Comparison of ENCODE assay signal across 8 cellular contexts in genomic region chr19:43532571-43532961, GRCh38. TPM values are rescaled to one million over a fixed set of nuclear protein-coding genes. Genes with fewer than 3 reads are reported as not detected.
DNase-seq lines count a peak whose midpoint lies in the region; ATAC-seq and TF ChIP-seq lines count a peak whose summit lies in the region.

No MANE protein-coding gene starts in this region.

- DNase-seq in NCI-H510A (lab: John Stamatoyannopoulos, UW) (peak; percentile 50), NCI-H510A treated with DMSO at 0.1 percent for 48 hours (lab: John Stamatoyannopoulos, UW) (no peak), SK-N-SH (peak; percentile 59), NCI-H1417 treated with DMSO at 0.1 percent for 48 hours (lab: John Stamatoyannopoulos, UW) (no peak)
- DNase-seq in activated CD8-positive, alpha-beta memory T cell treated with anti-CD3 and anti-CD28 coated beads for 24 hours, result no peak

- no peak for TF ChIP-seq EP300 in SK-N-SH (IDR thresholded peaks at IDR 0.05; ENCODE audit: borderline replicate concordance in 1 of 2, low read depth in 1 of 2, low read length in 1 of 2)

- peak overlapping the region; percentile 44; the same call in 1 of the 2 replicates for H3K9ac ChIP-seq in SK-N-SH

- no peaks in the 10 kb centered on the region for H3K79me2 ChIP-seq in SK-N-SH (ENCODE audit: insufficient read depth)

- peak overlapping the region; percentile 78 to 95 for H3K27ac ChIP-seq in SK-N-SH (ENCODE audit: low read depth in 2 of 2, low read length in 1 of 2)

- H3K9me3 ChIP-seq in SK-N-SH, result no peaks in the 10 kb centered on the region
- no peaks in the 10 kb centered on the region for H3K9me3 ChIP-seq in neuron (ENCODE audit: low read length)

- CTCF ChIA-PET in SK-N-SH (lab: Yijun Ruan, JAX), result interaction anchor here (0.7 to 24.7 kb wide), 7 partner anchors 13 to 136 kb away, joined by 3 to 632 read pairs (median 6); no protein-coding TSS in a partner anchor

- no peak for TF ChIP-seq CTCF in SK-N-SH (IDR thresholded peaks at IDR 0.05)

- peak overlapping the region; percentile 78 for H3K4me2 ChIP-seq in SK-N-SH

- H3K36me3 ChIP-seq in SK-N-SH (replicated peaks in 1 of 2; ENCODE audit: control insufficient read depth in 1 of 2, insufficient read depth in 2 of 2, low read length in 1 of 2) (no peaks in the 10 kb centered on the region), neuron (ENCODE audit: insufficient read depth, low read length) (peaks cover 10% of the 10 kb centered on the region)

- H3K4me3 ChIP-seq in SK-N-SH (ENCODE audit: low read depth in 2 of 2, low read length in 1 of 2), result peak overlapping the region; percentile 59 to 63
- peak overlapping the region; percentile 41 for H3K4me3 ChIP-seq in neuron (ENCODE audit: low read length)

- peak overlapping the region; percentile 74 for H2AFZ ChIP-seq in SK-N-SH (ENCODE audit: low read depth)
- peak overlapping the region; percentile 46 for H2AFZ ChIP-seq in neuron (ENCODE audit: low read depth, low read length)

- POLR2A ChIA-PET in SK-N-SH (lab: Yijun Ruan, JAX), result interaction anchor here (0.6 to 1.2 kb wide), 3 partner anchors 48 to 427 kb away, joined by 3 to 6 read pairs (median 4); no protein-coding TSS in a partner anchor

- no peaks in the 10 kb centered on the region for H3K9me2 ChIP-seq in SK-N-SH

- WGBS in SK-N-SH (ENCODE audit: low lambda C conversion rate), result 12% methylated on average over 16 of the region's 16 CpGs

- H3K4me1 ChIP-seq in SK-N-SH (ENCODE audit: control insufficient read depth in 1 of 2, insufficient read depth in 2 of 2, low read depth in 1 of 2, low read length in 1 of 2), result peaks cover 0 to 13% of the 10 kb centered on the region in 2 experiments; a peak in 1 of 4 replicates
- peaks cover 6% of the 10 kb centered on the region for H3K4me1 ChIP-seq in neuron (ENCODE audit: insufficient read depth, low read length)

- H3F3A ChIP-seq in SK-N-SH (replicated peaks; ENCODE audit: insufficient read depth), result peaks cover 23% of the 10 kb centered on the region

- ATAC-seq in HG03159 (IDR thresholded peaks at IDR 0.05; ENCODE audit: unreplicated experiment) (peak; percentile 7), esophagus mucosa (peak; percentile 10)

- H4K20me1 ChIP-seq in SK-N-SH (ENCODE audit: insufficient read depth), result no peaks in the 10 kb centered on the region

- TF ChIP-seq RAD21 in SK-N-SH (IDR thresholded peaks at IDR 0.05; ENCODE audit: low read length), result no peak

- H3K27me3 ChIP-seq in SK-N-SH (ENCODE audit: insufficient read depth), result no peaks in the 10 kb centered on the region
- H3K27me3 ChIP-seq in neuron (ENCODE audit: insufficient read depth, low read length), result no peaks in the 10 kb centered on the region

TF ChIP-seq in SK-N-SH, 30 proteins besides CTCF, POLR2A, EP300 and RAD21:
- no peak for TF ChIP-seq RXRA (IDR thresholded peaks at IDR 0.05; ENCODE audit: borderline replicate concordance, low read depth)
- TF ChIP-seq POLR2AphosphoS5 (IDR thresholded peaks at IDR 0.05; ENCODE audit: low read depth, low read length), result no peak
- no peak for TF ChIP-seq TAF1 (IDR thresholded peaks at IDR 0.05; ENCODE audit: borderline replicate concordance, low read depth, low read length)
- no peak for TF ChIP-seq ELF1 (IDR thresholded peaks at IDR 0.05)
- TF ChIP-seq TCF12 (IDR thresholded peaks at IDR 0.05), result no peak
- TF ChIP-seq MAX (IDR thresholded peaks at IDR 0.05; ENCODE audit: low read depth), result no peak
- TF ChIP-seq USF2 (IDR thresholded peaks at IDR 0.05; ENCODE audit: borderline replicate concordance, low read depth, low read length), result no peak
- no peak for TF ChIP-seq PBX3 (IDR thresholded peaks at IDR 0.05)
- no peak for TF ChIP-seq RFX5 (IDR thresholded peaks at IDR 0.05; ENCODE audit: low read length)
- no peak for TF ChIP-seq MEF2A (IDR thresholded peaks at IDR 0.05; ENCODE audit: borderline replicate concordance, low read depth)
- TF ChIP-seq USF1 (IDR thresholded peaks at IDR 0.05; ENCODE audit: borderline replicate concordance, low read depth), result no peak
- no peak for TF ChIP-seq FOXM1 (IDR thresholded peaks at IDR 0.05; ENCODE audit: low read depth)
- TF ChIP-seq ZBTB33 (IDR thresholded peaks at IDR 0.05; ENCODE audit: borderline replicate concordance, low read depth), result no peak

RNA-seq across cellular contexts. Expression of gene ZNF575, which starts 0.4 kb away (rescaled TPM):
- 0.31 and 1.0 TPM in 2 replicates for polyA plus RNA-seq in SK-N-SH (2012; rRNA removed)
- polyA plus RNA-seq in SK-N-SH (2012; cell fraction: cytosol; rRNA removed), result 0.46 and 0.85 TPM in 2 replicates
- polyA plus RNA-seq in SK-N-SH (2012; cell fraction: nucleus; rRNA removed), result 1.9 and 3.7 TPM in 2 replicates
- 0.72 TPM for total RNA-seq in esophagus mucosa

RNA-seq across cellular contexts. Expression of gene ETHE1, which starts 5.6 kb away (rescaled TPM):
- 74.9 and 86.2 TPM in 2 replicates for polyA plus RNA-seq in SK-N-SH (2012; rRNA removed)
- 44.9 and 58.7 TPM in 2 replicates for polyA plus RNA-seq in SK-N-SH (2012; cell fraction: cytosol; rRNA removed)
- polyA plus RNA-seq in SK-N-SH (2012; cell fraction: nucleus; rRNA removed), result 41.3 and 44.5 TPM in 2 replicates
- total RNA-seq in esophagus mucosa, result 81.9 TPM

RNA-seq across cellular contexts. Expression of gene PHLDB3, which starts 28.0 kb away (rescaled TPM):
- 10.9 and 15.6 TPM in 2 replicates for polyA plus RNA-seq in SK-N-SH (2012; rRNA removed)
- polyA plus RNA-seq in SK-N-SH (2012; cell fraction: cytosol; rRNA removed), result 8.9 and 10.8 TPM in 2 replicates
- 28.8 and 35.0 TPM in 2 replicates for polyA plus RNA-seq in SK-N-SH (2012; cell fraction: nucleus; rRNA removed)
- total RNA-seq in esophagus mucosa, result 52.2 TPM

RNA-seq across cellular contexts. Expression of gene XRCC1, which starts 42.8 kb away (rescaled TPM):
- 24.7 and 30.3 TPM in 2 replicates for polyA plus RNA-seq in SK-N-SH (2012; rRNA removed)
- polyA plus RNA-seq in SK-N-SH (2012; cell fraction: cytosol; rRNA removed), result 13.2 and 16.4 TPM in 2 replicates
- 20.2 and 25.7 TPM in 2 replicates for polyA plus RNA-seq in SK-N-SH (2012; cell fraction: nucleus; rRNA removed)
- total RNA-seq in esophagus mucosa, result 15.6 TPM

RNA-seq across cellular contexts. Expression of gene PINLYP, which starts 43.0 kb away (rescaled TPM):
- polyA plus RNA-seq in SK-N-SH (2012; rRNA removed), result 5.5 and 6.5 TPM in 2 replicates
- 2.8 and 5.4 TPM in 2 replicates for polyA plus RNA-seq in SK-N-SH (2012; cell fraction: cytosol; rRNA removed)
- 8.0 and 9.2 TPM in 2 replicates for polyA plus RNA-seq in SK-N-SH (2012; cell fraction: nucleus; rRNA removed)
- total RNA-seq in esophagus mucosa, result 9.1 TPM

Comparison
In these comparisons a context has a peak if more than half of its experiments do, and no peak if none do; other contexts are left out.
1. DNase-seq: peak in NCI-H510A (single experiment) and SK-N-SH (single experiment); none in NCI-H510A treated with DMSO at 0.1 percent for 48 hours (single experiment), NCI-H1417 treated with DMSO at 0.1 percent for 48 hours (single experiment) and activated CD8-positive, alpha-beta memory T cell treated with anti-CD3 and anti-CD28 coated beads for 24 hours (single experiment).